Comparison of ENCODE assay signal across 10 cellular contexts in genomic region chr12:103680591-103681065, GRCh38.
A peak's percentile ranks its signal among the peaks of the same experiment; 100 is the strongest.
DNase-seq lines count a peak whose midpoint lies in the region; ATAC-seq and TF ChIP-seq lines count a peak whose summit lies in the region.
"Had no signal": no experiment of that assay in that cellular context is flagged by ENCODE, and none has a peak within 500 bp of the region (broad histone marks: within the 10 kb centered on the region; RNA-seq: fewer than 3 reads in every experiment).

No MANE protein-coding gene starts in this region.

- DNase-seq in NCI-H1092 (lab: John Stamatoyannopoulos, UW) (peak; percentile 40), NCI-H510A treated with DMSO at 0.1 percent for 48 hours (lab: John Stamatoyannopoulos, UW) (peak; percentile 72), fibroblast of the aortic adventitia (ENCODE audit: low read depth) (peak; percentile 95), skeletal muscle cell (ENCODE audit: low read depth) (peak; percentile 11), globus pallidus (ENCODE audit: low spot score) (no peak), GM10248 (ENCODE audit: extremely low spot score) (no peak)
- DNase-seq: activated CD4-positive, alpha-beta T cell treated with anti-CD3 and anti-CD28 coated beads, Interleukin-2, amount 50 U/mL, for 4 hours; brain microvascular endothelial cell had no signal

- POLR2A ChIA-PET in GM10248 (lab: Yijun Ruan, JAX): no interaction called here

- CTCF ChIA-PET in GM10248 (lab: Yijun Ruan, JAX): no interaction called here

- no peak for TF ChIP-seq CTCF in fibroblast of the aortic adventitia (IDR thresholded peaks at IDR 0.05; ENCODE audit: insufficient read depth, low read length)
- no peak for TF ChIP-seq CTCF in GM10248 (IDR thresholded peaks at IDR 0.05; ENCODE audit: control extremely low read depth, extremely low read depth, low read depth, missing control alignments)

- H3K4me3 ChIP-seq in fibroblast of the aortic adventitia (ENCODE audit: low read depth, low read length) (no peak overlapping the region), skeletal muscle cell (ENCODE audit: low read depth, low read length) (no peak overlapping the region)

- ATAC-seq in HG03139 (IDR thresholded peaks at IDR 0.05; ENCODE audit: unreplicated experiment) (no peak), HG02642 (IDR thresholded peaks at IDR 0.05; ENCODE audit: poor library complexity, unreplicated experiment) (no peak)

Comparison
In these comparisons a context has a peak if more than half of its experiments do, and no peak if none do; other contexts are left out.
1. DNase-seq: peak in NCI-H1092 (single experiment), NCI-H510A treated with DMSO at 0.1 percent for 48 hours (single experiment), fibroblast of the aortic adventitia (single experiment) and skeletal muscle cell (single experiment); none in globus pallidus (single experiment) and GM10248 (single experiment).